2 cellular contexts compared by ENCODE assay signal in the genomic region with DNA sequence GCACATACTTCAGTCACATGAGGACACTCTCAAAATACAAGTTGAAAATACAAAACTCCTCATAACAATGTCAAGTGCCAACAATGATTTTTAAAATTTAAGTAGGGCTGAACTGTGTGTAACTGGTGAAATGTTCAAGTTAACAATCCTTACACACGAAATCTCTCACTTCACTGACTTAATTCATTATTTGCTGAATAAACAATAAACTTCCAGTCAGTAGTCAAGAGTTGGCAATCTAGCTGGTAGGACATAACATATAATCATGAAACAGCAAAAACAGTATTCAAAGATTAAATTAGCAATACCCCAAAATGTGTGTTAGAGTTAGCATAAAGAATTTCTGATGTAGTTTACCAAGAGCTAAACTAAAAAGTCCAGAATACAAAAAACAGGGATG.
A peak's percentile ranks its signal among the peaks of the same experiment; 100 is the strongest.
TF ChIP-seq lines count a peak whose summit lies in the region.

No MANE protein-coding gene starts in this region.

TF ChIP-seq in IMR-90, 13 proteins besides CTCF, POLR2A, EP300 and RAD21:
- TF ChIP-seq MAFK (IDR thresholded peaks at IDR 0.05; ENCODE audit: low read depth, low read length), result peak; percentile 81
- no peak for TF ChIP-seq RCOR1 (IDR thresholded peaks at IDR 0.05; ENCODE audit: insufficient replicate concordance, low read length)
- no peak for TF ChIP-seq ELK1 (IDR thresholded peaks at IDR 0.05; ENCODE audit: borderline replicate concordance, low read depth, low read length)

TF ChIP-seq in GM12878, 131 proteins besides CTCF, POLR2A, EP300 and RAD21:
- TF ChIP-seq MEF2A (IDR thresholded peaks at IDR 0.05; ENCODE audit: insufficient read depth, low read depth, low read length) (no peak), SMC3 (IDR thresholded peaks at IDR 0.05; ENCODE audit: borderline replicate concordance, low read length) (no peak), ZNF217 (IDR thresholded peaks at IDR 0.05) (no peak), SREBF1 (IDR thresholded peaks at IDR 0.05; ENCODE audit: low read length) (no peak)
